ENCODE assay signal across 8 cellular contexts in genomic region chr10:51960494-51960895, GRCh38.
A peak's percentile ranks its signal among the peaks of the same experiment; 100 is the strongest.
DNase-seq lines count a peak whose midpoint lies in the region; ATAC-seq and TF ChIP-seq lines count a peak whose summit lies in the region.

No MANE protein-coding gene starts in this region.

- DNase-seq in DMS53 (lab: John Stamatoyannopoulos, UW), result peak; percentile 74
- DNase-seq in NAMALWA (ENCODE audit: low spot score), result peak; percentile 69
- peak; percentile 86 for DNase-seq in inferior parietal cortex (ENCODE audit: extremely low spot score)
- no peak for DNase-seq in transverse colon
- DNase-seq in COR-L47 (lab: John Stamatoyannopoulos, UW), result no peak
- DNase-seq in NCI-H2029 (lab: John Stamatoyannopoulos, UW), result no peak

- TF ChIP-seq CTCF in brain (conservative IDR thresholded peaks at IDR 0.05) (peak; percentile 74 to 80), transverse colon (IDR thresholded peaks at IDR 0.05) (peak; percentile 47 to 60 (median 57))

- H3K4me3 Mint-ChIP-seq in brain, result peak overlapping the region in 2 of 5 experiments; percentile 64 to 76

- H3K4me3 ChIP-seq in transverse colon, result no peak overlapping the region

- H3K27ac ChIP-seq in transverse colon, result no peak overlapping the region

- H3K36me3 ChIP-seq in transverse colon, result no peaks in the 10 kb centered on the region

- H3K9me3 Mint-ChIP-seq in brain, result peaks cover 0 to 8% (median 0%) of the 10 kb centered on the region in 5 experiments

- H3K36me3 Mint-ChIP-seq in brain, result no peaks in the 10 kb centered on the region

- H3K27me3 ChIP-seq in transverse colon, result no peaks in the 10 kb centered on the region

- H3K27ac Mint-ChIP-seq in brain, result peak overlapping the region in 2 of 5 experiments; percentile 42 to 55

- in situ Hi-C loops in transverse colon (cut with MboI; ENCODE audit: low pct_ligation_motif_present in 1 of 4, low pct_unique_long_range_greater_than_20kb in 1 of 4, low sequenced_read_pairs in 3 of 4), result loop anchor here (25.0 kb wide), 3 partner anchors 523 to 948 kb away; partner anchors contain the start of gene PRKG1 (in 3 of the 4)

- TF ChIP-seq EP300 in transverse colon (IDR thresholded peaks at IDR 0.05; ENCODE audit: low read depth), result no peak

- ATAC-seq in GM21526 (IDR thresholded peaks at IDR 0.05; ENCODE audit: low FRiP score, unreplicated experiment), result peak; percentile 59

- H3K9me3 ChIP-seq in transverse colon, result no peaks in the 10 kb centered on the region

- peaks cover 19% of the 10 kb centered on the region for H3K4me1 Mint-ChIP-seq in brain

- peaks cover 15% of the 10 kb centered on the region for H3K27me3 Mint-ChIP-seq in brain

- intact Hi-C loops in transverse colon (cut with DNase I; ENCODE audit: low total_unique reads), result no loop called here

- TF ChIP-seq POLR2A in transverse colon (IDR thresholded peaks at IDR 0.05), result no peak

- 14 to 17% methylated on average over 6 to 8 of the region's 8 CpGs for WGBS in transverse colon (ENCODE audit: low coverage in 1 of 2), 2 donors

- H3K4me1 ChIP-seq in transverse colon, result peaks cover 0 to 14% (median 0%) of the 10 kb centered on the region in 4 donors

Comparison
In these comparisons a context has a peak if more than half of its experiments do, and no peak if none do; other contexts are left out.
1. DNase-seq: peak in DMS53 (single experiment), NAMALWA (single experiment) and inferior parietal cortex (single experiment); none in transverse colon (single experiment), COR-L47 (single experiment) and NCI-H2029 (single experiment).